Comparison of ENCODE assay signal across 13 cellular contexts in the genomic region with DNA sequence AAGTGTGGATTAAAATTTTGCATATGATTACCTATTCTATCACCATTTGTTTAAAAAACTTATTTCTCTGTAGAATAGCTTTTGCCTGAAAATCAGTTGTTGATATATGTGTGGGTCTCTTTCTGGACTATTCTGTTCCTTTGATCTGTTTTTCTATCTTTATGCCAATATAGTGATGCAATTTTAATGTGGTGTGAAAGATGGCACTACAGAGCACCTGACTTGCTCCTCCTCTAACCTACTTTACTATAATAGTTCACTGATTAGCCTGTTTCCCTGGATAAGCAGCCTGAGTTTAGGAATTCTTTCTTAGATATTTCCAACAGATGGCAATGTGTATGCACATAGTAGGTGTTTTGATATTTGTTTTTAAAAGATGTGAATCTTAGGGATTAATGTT.
"Had no signal": no experiment of that assay in that cellular context is flagged by ENCODE, and none has a peak within 500 bp of the region (broad histone marks: within the 10 kb centered on the region; RNA-seq: fewer than 3 reads in every experiment).

No MANE protein-coding gene starts in this region.

- H3K27ac ChIP-seq: breast epithelium, heart left ventricle, left ventricle myocardium inferior, WERI-Rb-1 had no signal

- H3K4me3 Mint-ChIP-seq: activated CD4-positive, alpha-beta memory T cell treated with anti-CD3 and anti-CD28 coated beads, Interleukin-2, amount 10 ng/mL, durations not matched to agents 7 days and 5 days; activated CD4-positive, alpha-beta T cell treated with anti-CD3 and anti-CD28 coated beads for 36 hours; activated T-cell treated with anti-CD3 and anti-CD28 coated beads, Interleukin-2, amount 50 U/mL, for 72 hours; memory B cell; nephron; type B pancreatic cell had no signal

- H3K36me3 Mint-ChIP-seq: type B pancreatic cell had no signal

- H3K9me3 ChIP-seq: breast epithelium, left ventricle myocardium inferior had no signal

- H3K27ac Mint-ChIP-seq: activated CD4-positive, alpha-beta memory T cell treated with anti-CD3 and anti-CD28 coated beads, Interleukin-2, amount 10 ng/mL, durations not matched to agents 7 days and 5 days; activated CD4-positive, alpha-beta T cell treated with anti-CD3 and anti-CD28 coated beads for 36 hours; activated T-cell treated with anti-CD3 and anti-CD28 coated beads, Interleukin-2, amount 50 U/mL, for 72 hours; memory B cell; nephron; type B pancreatic cell had no signal

- H3K36me3 ChIP-seq: breast epithelium, heart left ventricle, left ventricle myocardium inferior, WERI-Rb-1 had no signal

- H3K27me3 Mint-ChIP-seq: activated CD4-positive, alpha-beta memory T cell treated with anti-CD3 and anti-CD28 coated beads, Interleukin-2, amount 10 ng/mL, durations not matched to agents 7 days and 5 days; memory B cell; type B pancreatic cell had no signal

- H3K4me1 ChIP-seq: breast epithelium, heart left ventricle, left ventricle myocardium inferior had no signal

- H3K9me3 Mint-ChIP-seq: activated T-cell treated with anti-CD3 and anti-CD28 coated beads, Interleukin-2, amount 50 U/mL, for 72 hours; nephron; type B pancreatic cell had no signal

- ATAC-seq: activated CD4-positive, alpha-beta T cell treated with anti-CD3 and anti-CD28 coated beads for 36 hours; activated T-cell treated with anti-CD3 and anti-CD28 coated beads, Interleukin-2, amount 50 U/mL, for 72 hours; heart left ventricle had no signal

- H3K27me3 ChIP-seq: breast epithelium, heart left ventricle had no signal

- DNase-seq: activated CD4-positive, alpha-beta memory T cell treated with anti-CD3 and anti-CD28 coated beads, Interleukin-2, amount 10 ng/mL, durations not matched to agents 7 days and 5 days; activated CD4-positive, alpha-beta T cell treated with anti-CD3 and anti-CD28 coated beads for 36 hours; activated T-cell treated with anti-CD3 and anti-CD28 coated beads, Interleukin-2, amount 50 U/mL, for 72 hours; aorta; heart left ventricle; left ventricle myocardium inferior; stimulated activated CD4-positive, alpha-beta T cell treated with anti-CD3 and anti-CD28 coated beads, Interleukin-2, amount 100 ng/mL, for 48 hours; stimulated activated naive CD4-positive, alpha-beta T cell treated with Interleukin-2 at 50 U/mL for 16 hours; WERI-Rb-1 had no signal

- H3K4me3 ChIP-seq: breast epithelium, heart left ventricle, left ventricle myocardium inferior had no signal

- H3K4me1 Mint-ChIP-seq: activated CD4-positive, alpha-beta memory T cell treated with anti-CD3 and anti-CD28 coated beads, Interleukin-2, amount 10 ng/mL, durations not matched to agents 7 days and 5 days had no signal
